In genomic region chr11:10134975-10135481, GRCh38 we compare ENCODE assay signal across 10 cellular contexts.
"Had no signal": no experiment of that assay in that cellular context is flagged by ENCODE, and none has a peak within 500 bp of the region (broad histone marks: within the 10 kb centered on the region; RNA-seq: fewer than 3 reads in every experiment).

No MANE protein-coding gene starts in this region.

- H3K4me2 ChIP-seq: GM23338, KMS-11 had no signal

- H3K27ac ChIP-seq: KMS-11 had no signal

- FAIRE-seq: H1, H54, HTR-8/SVneo had no signal

- H2AFZ ChIP-seq: GM23338 had no signal

- H3K27ac Mint-ChIP-seq: GM23338, H9, HFFc6 had no signal

- DNase-seq: H9, HCEC 1CT, HFFc6, IMR-90, KBM-7 had no signal

- ATAC-seq: GM23338 had no signal

- H3K4me3 Mint-ChIP-seq: GM23338, H9, HFFc6 had no signal

- H3K9ac ChIP-seq: KMS-11 had no signal

- H3K4me3 ChIP-seq: GM23338 had no signal
